ENCODE assay signal across 14 cellular contexts in genomic region chr4:102794999-102795398, GRCh38. TPM values are rescaled to one million over a fixed set of nuclear protein-coding genes. Genes with fewer than 3 reads are reported as not detected.
DNase-seq lines count a peak whose midpoint lies in the region; ATAC-seq, FAIRE-seq and TF ChIP-seq lines count a peak whose summit lies in the region.
"Had no signal": no experiment of that assay in that cellular context is flagged by ENCODE, and none has a peak within 500 bp of the region (broad histone marks: within the 10 kb centered on the region; RNA-seq: fewer than 3 reads in every experiment).

No MANE protein-coding gene starts in this region.

- H3K27ac Mint-ChIP-seq in HFFc6: peak overlapping the region; percentile 26; the same call in 1 of the 2 replicates
- peak overlapping the region; percentile 53 to 72 for H3K27ac Mint-ChIP-seq in effector memory CD8-positive, alpha-beta T cell
- H3K27ac Mint-ChIP-seq in glutamatergic neuron (ENCODE audit: unreplicated experiment): no peak overlapping the region

- POLR2A ChIA-PET in HepG2 (lab: Yijun Ruan, JAX): no interaction called here

- H3K4me2 ChIP-seq in HepG2 (ENCODE audit: low read depth, low read length) (no peak overlapping the region), osteoblast (ENCODE audit: insufficient read depth, low read length) (no peak overlapping the region)

- H4K20me1 ChIP-seq in HepG2 (ENCODE audit: insufficient read depth, low read length) (no peaks in the 10 kb centered on the region), osteoblast (ENCODE audit: insufficient read depth, low read length) (peaks cover 28% of the 10 kb centered on the region)

- H3K27me3 ChIP-seq in HepG2 (ENCODE audit: control insufficient read depth in 1 of 2, insufficient read depth in 2 of 2, low read length in 2 of 2) (no peaks in the 10 kb centered on the region), right lobe of liver (no peaks in the 10 kb centered on the region), osteoblast (ENCODE audit: insufficient read depth, low read length) (no peaks in the 10 kb centered on the region)

- no peak for FAIRE-seq in HepG2 (lab: Jason Lieb, UNC)

- H3K27ac ChIP-seq in HepG2 (ENCODE audit: extremely low read length, insufficient read depth, low read length) (no peak overlapping the region), right lobe of liver (no peak overlapping the region), osteoblast (ENCODE audit: low read depth, low read length) (no peak overlapping the region)

- H3K4me3 Mint-ChIP-seq in HFFc6 (no peak overlapping the region), glutamatergic neuron (ENCODE audit: unreplicated experiment) (no peak overlapping the region)
- no peak overlapping the region for H3K4me3 Mint-ChIP-seq in effector memory CD8-positive, alpha-beta T cell
- H3K4me3 Mint-ChIP-seq: CD14-positive monocyte; CD8-positive, alpha-beta memory T cell; H9 had no signal

- H3K4me3 ChIP-seq in HepG2 (replicated peaks in 1 of 3; ENCODE audit: insufficient read depth in 1 of 3, low read depth in 2 of 3, low read length in 3 of 3): no peak overlapping the region
- no peak overlapping the region for H3K4me3 ChIP-seq in right lobe of liver
- H3K4me3 ChIP-seq in osteoblast (ENCODE audit: insufficient read depth, low read length): no peak overlapping the region

- H2AFZ ChIP-seq in HepG2 (ENCODE audit: low read length): no peak overlapping the region
- no peak overlapping the region for H2AFZ ChIP-seq in osteoblast (ENCODE audit: low read length)

- TF ChIP-seq CTCF in HepG2 (CRISPR knock-in tag; IDR thresholded peaks at IDR 0.05): no peak
- TF ChIP-seq CTCF in right lobe of liver (IDR thresholded peaks at IDR 0.05): no peak
- no peak for TF ChIP-seq CTCF in HFFc6 (IDR thresholded peaks at IDR 0.05)
- TF ChIP-seq CTCF in osteoblast (IDR thresholded peaks at IDR 0.05; ENCODE audit: extremely low read depth, low read depth, low read length): no peak
- no peak for TF ChIP-seq CTCF in glutamatergic neuron (IDR thresholded peaks at IDR 0.05; ENCODE audit: partially characterized antibody, unreplicated experiment)

- no peak for TF ChIP-seq RAD21 in HepG2 (CRISPR knock-in tag; IDR thresholded peaks at IDR 0.05)

- H3K79me2 ChIP-seq in HepG2 (ENCODE audit: insufficient read depth, low read length) (no peaks in the 10 kb centered on the region), osteoblast (ENCODE audit: insufficient read depth, low read length) (peaks cover 48% of the 10 kb centered on the region)

- BruUV-seq in HepG2 (replicated peaks; lab: Mats Ljungman, UMichigan): TSS peak; percentile 4

- H3K9me3 ChIP-seq in HepG2 (ENCODE audit: low read length): no peaks in the 10 kb centered on the region
- no peaks in the 10 kb centered on the region for H3K9me3 ChIP-seq in right lobe of liver
- no peaks in the 10 kb centered on the region for H3K9me3 ChIP-seq in osteoblast (ENCODE audit: low read depth, low read length)
- H3K9me3 ChIP-seq: Caco-2 had no signal

- TF ChIP-seq EP300 in HepG2 (IDR thresholded peaks at IDR 0.05; ENCODE audit: low read depth in 2 of 2, low read length in 2 of 2) (no peak), HepG2 (CRISPR knock-in tag; IDR thresholded peaks at IDR 0.05; ENCODE audit: borderline replicate concordance) (no peak)

- H3K27me3 Mint-ChIP-seq in HFFc6 (ENCODE audit: insufficient read depth) (peaks cover 2% of the 10 kb centered on the region; the same call in 1 of the 2 replicates), glutamatergic neuron (ENCODE audit: unreplicated experiment) (no peaks in the 10 kb centered on the region)
- no peaks in the 10 kb centered on the region for H3K27me3 Mint-ChIP-seq in effector memory CD8-positive, alpha-beta T cell
- H3K27me3 Mint-ChIP-seq: CD8-positive, alpha-beta memory T cell had no signal

- DNase-seq in HepG2 (ENCODE audit: low spot score) (no peak), right lobe of liver (no peak), HFFc6 (no peak), osteoblast (ENCODE audit: insufficient read length, low spot score, missing footprints) (no peak), glutamatergic neuron (no peak)
- DNase-seq in effector memory CD8-positive, alpha-beta T cell: no peak
- DNase-seq: Caco-2; CD8-positive, alpha-beta memory T cell; DND-41; GDM1; GOT3; H9 had no signal

- WGBS in HepG2 (ENCODE audit: low lambda C conversion rate): 92% methylated on average over 2 of the region's 2 CpGs
- 96% methylated on average over 2 of the region's 2 CpGs for WGBS in right lobe of liver (ENCODE audit: insufficient coverage, low coverage, low lambda C conversion rate, missing lambda C conversion rate)

- no peaks in the 10 kb centered on the region for H3K9me3 Mint-ChIP-seq in HFFc6
- H3K9me3 Mint-ChIP-seq in effector memory CD8-positive, alpha-beta T cell: no peaks in the 10 kb centered on the region
- no peaks in the 10 kb centered on the region for H3K9me3 Mint-ChIP-seq in glutamatergic neuron (ENCODE audit: unreplicated experiment)
- H3K9me3 Mint-ChIP-seq: H9 had no signal

- H3K9ac ChIP-seq in HepG2 (ENCODE audit: insufficient read depth, low read depth, low read length): no peak overlapping the region

- CTCF ChIA-PET in HepG2 (lab: Yijun Ruan, JAX; ENCODE audit: low intra/inter-chr PET ratio, low total read pairs): no interaction called here

- peaks cover 1 to 28% of the 10 kb centered on the region in 2 experiments; a peak in 4 of 5 replicates for H3K36me3 ChIP-seq in HepG2 (replicated peaks in 1 of 2; ENCODE audit: control insufficient read depth in 1 of 2, insufficient read depth in 2 of 2, low read length in 2 of 2)
- peaks cover 6 to 52% (median 21%) of the 10 kb centered on the region in 4 donors for H3K36me3 ChIP-seq in right lobe of liver
- peaks cover 63% of the 10 kb centered on the region for H3K36me3 ChIP-seq in osteoblast (ENCODE audit: insufficient read depth, low read length)

- in situ Hi-C loops in HepG2 (cut with HindIII; ENCODE audit: extremely low pct_ligation_motif_present, low pct_unique_long_range_greater_than_20kb): no loop called here

- no peak for TF ChIP-seq POLR2A in HepG2 (IDR thresholded peaks at IDR 0.05; ENCODE audit: insufficient read depth in 1 of 2, low read depth in 2 of 2, low read length in 2 of 2)
- TF ChIP-seq POLR2A in right lobe of liver (IDR thresholded peaks at IDR 0.05): no peak

- peaks cover 60% of the 10 kb centered on the region for H3K4me1 Mint-ChIP-seq in HFFc6 (ENCODE audit: low read depth)
- H3K4me1 Mint-ChIP-seq in effector memory CD8-positive, alpha-beta T cell (ENCODE audit: low read depth in 2 of 2): peaks cover 4 to 34% of the 10 kb centered on the region in 2 donors
- no peaks in the 10 kb centered on the region for H3K4me1 Mint-ChIP-seq in glutamatergic neuron (ENCODE audit: low read depth, unreplicated experiment)

- H3K4me1 ChIP-seq in HepG2 (ENCODE audit: insufficient read depth, low read length) (no peaks in the 10 kb centered on the region), right lobe of liver (peaks cover 0 to 9% (median 0%) of the 10 kb centered on the region in 4 donors), osteoblast (ENCODE audit: insufficient read depth, low read length) (peaks cover 10% of the 10 kb centered on the region)

- intact Hi-C loops in HepG2 (cut with micrococcal nuclease; ENCODE audit: unreplicated experiment) (loop anchor here (5.0 kb wide), 1 partner anchor 173 kb away; no protein-coding TSS in a partner anchor), right lobe of liver (cut with DNase I) (no loop called here)

- H3K36me3 Mint-ChIP-seq in HFFc6 (ENCODE audit: low read depth) (peaks cover 73% of the 10 kb centered on the region), glutamatergic neuron (ENCODE audit: unreplicated experiment) (no peaks in the 10 kb centered on the region)
- peaks cover 90% of the 10 kb centered on the region for H3K36me3 Mint-ChIP-seq in effector memory CD8-positive, alpha-beta T cell (ENCODE audit: insufficient read depth)

- no peak for ATAC-seq in HepG2
- ATAC-seq in right lobe of liver: no peak
- ATAC-seq in effector memory CD8-positive, alpha-beta T cell (replicated peaks): no peak
- ATAC-seq in GM19324 (IDR thresholded peaks at IDR 0.05; ENCODE audit: low FRiP score, unreplicated experiment): no peak

RNA-seq across cellular contexts. Expression of gene UBE2D3, which starts 32.4 kb away (rescaled TPM):
- total RNA-seq in HepG2 (2016; rRNA removed; fragmentation: Illumina TruSeq; extraction: Trizol) (224 and 265 TPM in 2 replicates), right lobe of liver (100 to 1,000 TPM; 127 to 304 (median 190) TPM), osteoblast (390 and 426 TPM in 2 replicates), glutamatergic neuron (ENCODE audit: unreplicated experiment) (261 TPM)
- 200 and 234 TPM in 2 replicates for total RNA-seq in HepG2 (2016; cell fraction: cytosol; rRNA removed; fragmentation: Illumina TruSeq; extraction: Trizol; ENCODE audit: low read depth)
- 227 and 267 TPM in 2 replicates for total RNA-seq in HepG2 (2016; cell fraction: insoluble cytoplasmic fraction; rRNA removed; fragmentation: Illumina TruSeq; extraction: Trizol)
- total RNA-seq in HepG2 (2016; cell fraction: membrane; rRNA removed; fragmentation: Illumina TruSeq; extraction: Trizol): 313 and 352 TPM in 2 replicates
- total RNA-seq in HepG2 (2016; cell fraction: nucleus; rRNA removed; fragmentation: Illumina TruSeq; extraction: Trizol): 161 and 168 TPM in 2 replicates
- polyA plus RNA-seq in HepG2 (2011; rRNA removed): 217 and 293 TPM in 2 replicates
- polyA plus RNA-seq in HepG2 (2011; cell fraction: cytosol; rRNA removed): 183 and 224 TPM in 2 replicates
- polyA plus RNA-seq in HepG2 (2011; cell fraction: nucleus; rRNA removed): 279 and 296 TPM in 2 replicates
- polyA plus RNA-seq in HepG2 (2012): 192 and 199 TPM in 2 replicates
- 303 and 369 TPM in 2 replicates for polyA plus RNA-seq in HepG2 (2016; cell fraction: cytosol; fragmentation: Illumina TruSeq; extraction: Trizol; ENCODE audit: low read depth)
- polyA plus RNA-seq in HepG2 (2016; cell fraction: insoluble cytoplasmic fraction; fragmentation: Illumina TruSeq; extraction: Trizol; ENCODE audit: low read depth): 331 and 333 TPM in 2 replicates
- polyA plus RNA-seq in HepG2 (2016; cell fraction: membrane; fragmentation: Illumina TruSeq; extraction: Trizol; ENCODE audit: low read depth): 340 and 387 TPM in 2 replicates
- 220 and 222 TPM in 2 replicates for polyA plus RNA-seq in HepG2 (2016; cell fraction: nucleus; fragmentation: Illumina TruSeq; extraction: Trizol; ENCODE audit: insufficient read depth, low read depth)
- 111 and 172 TPM in 2 replicates for polyA minus RNA-seq in HepG2 (2011; rRNA and poly(A)+ RNA removed; ENCODE audit: low replicate concordance)
- 129 and 148 TPM in 2 replicates for polyA minus RNA-seq in HepG2 (2011; cell fraction: cytosol; rRNA and poly(A)+ RNA removed)
- 307 and 340 TPM in 2 replicates for polyA minus RNA-seq in HepG2 (2011; cell fraction: nucleus; rRNA and poly(A)+ RNA removed)
- 100 to 1,000 TPM; 325 to 396 (median 359) TPM for total RNA-seq in HFFc6 (2021; fragmentation: NEBNext Ultra II Directional; extraction: Animal tissue kit (Norgen Biotek cat#: 25700))

RNA-seq across cellular contexts. Expression of gene MANBA, which starts 34.2 kb away (rescaled TPM):
- total RNA-seq in HepG2 (2016; rRNA removed; fragmentation: Illumina TruSeq; extraction: Trizol): 17.1 and 33.3 TPM in 2 replicates
- total RNA-seq in HepG2 (2016; cell fraction: cytosol; rRNA removed; fragmentation: Illumina TruSeq; extraction: Trizol; ENCODE audit: low read depth): 13.0 and 17.3 TPM in 2 replicates
- total RNA-seq in HepG2 (2016; cell fraction: insoluble cytoplasmic fraction; rRNA removed; fragmentation: Illumina TruSeq; extraction: Trizol): 15.2 and 34.6 TPM in 2 replicates
- 11.0 and 13.6 TPM in 2 replicates for total RNA-seq in HepG2 (2016; cell fraction: membrane; rRNA removed; fragmentation: Illumina TruSeq; extraction: Trizol)
- total RNA-seq in HepG2 (2016; cell fraction: nucleus; rRNA removed; fragmentation: Illumina TruSeq; extraction: Trizol): 32.1 and 36.1 TPM in 2 replicates
- polyA plus RNA-seq in HepG2 (2011; rRNA removed): 11.7 and 11.9 TPM in 2 replicates
- polyA plus RNA-seq in HepG2 (2011; cell fraction: cytosol; rRNA removed): 7.6 and 12.6 TPM in 2 replicates
- 17.6 and 20.6 TPM in 2 replicates for polyA plus RNA-seq in HepG2 (2011; cell fraction: nucleus; rRNA removed)
- 30.1 and 31.4 TPM in 2 replicates for polyA plus RNA-seq in HepG2 (2012)
- polyA plus RNA-seq in HepG2 (2016; cell fraction: cytosol; fragmentation: Illumina TruSeq; extraction: Trizol; ENCODE audit: low read depth): 1.2 and 1.4 TPM in 2 replicates
- 8.8 and 10.0 TPM in 2 replicates for polyA plus RNA-seq in HepG2 (2016; cell fraction: insoluble cytoplasmic fraction; fragmentation: Illumina TruSeq; extraction: Trizol; ENCODE audit: low read depth)
- 3.3 and 3.9 TPM in 2 replicates for polyA plus RNA-seq in HepG2 (2016; cell fraction: membrane; fragmentation: Illumina TruSeq; extraction: Trizol; ENCODE audit: low read depth)
- polyA plus RNA-seq in HepG2 (2016; cell fraction: nucleus; fragmentation: Illumina TruSeq; extraction: Trizol; ENCODE audit: insufficient read depth, low read depth): 28.0 and 30.1 TPM in 2 replicates
- 10.8 and 29.4 TPM in 2 replicates for polyA minus RNA-seq in HepG2 (2011; rRNA and poly(A)+ RNA removed; ENCODE audit: low replicate concordance)
- 14.9 and 17.1 TPM in 2 replicates for polyA minus RNA-seq in HepG2 (2011; cell fraction: cytosol; rRNA and poly(A)+ RNA removed)
- 39.5 and 40.0 TPM in 2 replicates for polyA minus RNA-seq in HepG2 (2011; cell fraction: nucleus; rRNA and poly(A)+ RNA removed)
- 10 to 100 TPM; 11.3 to 18.2 (median 13.9) TPM for total RNA-seq in right lobe of liver
- total RNA-seq in HFFc6 (2021; fragmentation: NEBNext Ultra II Directional; extraction: Animal tissue kit (Norgen Biotek cat#: 25700)): 10 to 100 TPM; 31.2 to 57.9 (median 36.0) TPM
- total RNA-seq in osteoblast: 64.1 and 71.9 TPM in 2 replicates
- 13.0 TPM for total RNA-seq in glutamatergic neuron (ENCODE audit: unreplicated experiment)
